ENCODE assay signal across 10 cellular contexts in the genomic region with DNA sequence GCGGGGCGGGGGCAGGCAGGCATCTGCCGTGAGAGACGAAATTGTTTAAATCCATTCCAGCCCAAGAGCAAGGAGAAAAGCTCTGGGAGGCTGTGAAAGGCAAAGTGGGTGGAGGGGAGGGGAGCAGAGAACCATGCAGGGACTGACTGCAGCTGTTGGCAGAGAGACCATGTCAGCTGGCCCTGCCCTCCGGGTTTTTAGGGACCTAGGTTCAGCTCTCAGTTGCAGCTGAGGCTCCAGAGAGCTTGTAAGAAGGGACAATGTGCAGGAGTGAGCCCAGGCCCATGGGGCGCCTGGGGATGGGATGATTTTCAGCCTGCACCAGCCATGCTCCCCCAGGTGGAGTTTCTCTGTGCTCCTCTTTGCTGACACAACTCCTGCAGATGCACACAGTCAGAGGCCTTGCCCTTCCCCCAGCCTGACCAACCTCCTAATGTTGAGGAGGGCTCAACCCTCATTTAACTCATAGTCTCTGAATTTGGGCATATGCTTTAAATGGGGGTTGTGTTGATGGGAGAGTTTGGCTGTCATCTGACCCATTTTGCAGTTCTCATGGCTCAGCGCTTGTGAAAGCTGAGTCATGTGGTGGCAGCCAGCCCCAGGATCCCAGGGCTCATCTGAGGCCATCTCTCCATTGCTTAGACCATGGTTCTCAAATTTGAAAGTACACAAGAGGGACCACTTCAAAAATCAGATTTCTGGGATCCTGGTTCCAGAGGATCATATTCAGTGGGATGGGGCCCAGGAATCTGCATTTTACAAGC.
DNase-seq lines count a peak whose midpoint lies in the region; ATAC-seq and TF ChIP-seq lines count a peak whose summit lies in the region.
"Had no signal": no experiment of that assay in that cellular context is flagged by ENCODE, and none has a peak within 500 bp of the region (broad histone marks: within the 10 kb centered on the region; RNA-seq: fewer than 3 reads in every experiment).

No MANE protein-coding gene starts in this region.

- no peaks in the 10 kb centered on the region for H3K9me2 ChIP-seq in PC-3 (replicated peaks; ENCODE audit: low read length)

- no peak overlapping the region for H3K4ac ChIP-seq in trophoblast cell (ENCODE audit: low read depth, low read length)

- H3K23ac ChIP-seq in trophoblast cell (ENCODE audit: low read length) = no peak overlapping the region

- H3K79me2 ChIP-seq in PC-3 (ENCODE audit: low read length) = no peaks in the 10 kb centered on the region
- no peaks in the 10 kb centered on the region for H3K79me2 ChIP-seq in trophoblast cell (ENCODE audit: control insufficient read depth, insufficient read depth, low read length, poor library complexity)

- H3K27me3 ChIP-seq in PC-3 (ENCODE audit: low read length) (no peaks in the 10 kb centered on the region), trophoblast cell (ENCODE audit: insufficient read depth, low read length) (no peaks in the 10 kb centered on the region)

- TF ChIP-seq CTCF in PC-3 (conservative IDR thresholded peaks at IDR 0.05; ENCODE audit: low read depth, low read length) = no peak
- TF ChIP-seq CTCF in foreskin fibroblast (IDR thresholded peaks at IDR 0.05; ENCODE audit: low read depth, low read length) = no peak

- H3K9me3 ChIP-seq in PC-3 (ENCODE audit: low read length) = no peaks in the 10 kb centered on the region
- no peaks in the 10 kb centered on the region for H3K9me3 ChIP-seq in trophoblast cell (ENCODE audit: insufficient read depth, low read depth, low read length)

- no peak overlapping the region for H4K91ac ChIP-seq in trophoblast cell (ENCODE audit: low read depth, low read length)

- POLR2A ChIA-PET in PC-3 (lab: Charles Lee; ENCODE audit: unreplicated experiment) = no interaction called here

- DNase-seq in ELF-1 (ENCODE audit: low read depth, low spot score) (peak; percentile 65), PC-3 (peak; percentile 9), foreskin fibroblast (peak; percentile 28 to 77), sciatic nerve (ENCODE audit: low spot score) (no peak), NCI-H128 (lab: John Stamatoyannopoulos, UW; ENCODE audit: unreplicated experiment) (no peak), HUDEP-2 (lab: John Stamatoyannopoulos, UW; ENCODE audit: unreplicated experiment in 76 of 76) (no peak), trophoblast cell (no peak), SK-N-DZ (ENCODE audit: low spot score) (no peak)
- DNase-seq: cerebellar nuclear complex, COR-L47 had no signal

- no peaks in the 10 kb centered on the region for H4K20me1 ChIP-seq in PC-3 (ENCODE audit: low read length)

- CTCF ChIA-PET in PC-3 (lab: Charles Lee) = no interaction called here

- ATAC-seq in PC-3 = no peak
- ATAC-seq in sciatic nerve = peak; percentile 43

- no peak overlapping the region for H4K12ac ChIP-seq in trophoblast cell (ENCODE audit: low read depth, low read length)

- H3K4me2 ChIP-seq in PC-3 (ENCODE audit: low read length) = no peak overlapping the region
- no peak overlapping the region for H3K4me2 ChIP-seq in trophoblast cell (ENCODE audit: low read length)

- H3K36me3 ChIP-seq in PC-3 (ENCODE audit: low read depth, low read length) = no peaks in the 10 kb centered on the region
- H3K36me3 ChIP-seq in trophoblast cell (ENCODE audit: control insufficient read depth in 1 of 2, insufficient read depth in 2 of 2, low read length in 2 of 2) = no peaks in the 10 kb centered on the region

- no peak overlapping the region for H2AK5ac ChIP-seq in trophoblast cell (ENCODE audit: low read length)

- H3K18ac ChIP-seq in trophoblast cell (ENCODE audit: low read length) = no peak overlapping the region

- H2BK12ac ChIP-seq in trophoblast cell (ENCODE audit: low read length) = no peak overlapping the region

- no peak overlapping the region for H4K8ac ChIP-seq in trophoblast cell (ENCODE audit: low read depth, low read length)

- H2BK120ac ChIP-seq in trophoblast cell (ENCODE audit: insufficient read depth, low read length, poor library complexity) = no peak overlapping the region

- no peak overlapping the region for H2BK5ac ChIP-seq in trophoblast cell (ENCODE audit: low read depth, low read length, poor library complexity)

- no peak overlapping the region for H3K4me3 ChIP-seq in PC-3 (ENCODE audit: low read length)
- H3K4me3 ChIP-seq in foreskin fibroblast (ENCODE audit: low read depth in 1 of 2, low read length in 2 of 2) = no peak overlapping the region
- no peak overlapping the region for H3K4me3 ChIP-seq in trophoblast cell (ENCODE audit: low read depth, low read length)

- H3K9ac ChIP-seq in PC-3 (ENCODE audit: low read length) (no peak overlapping the region), trophoblast cell (ENCODE audit: low read length) (no peak overlapping the region)

- no peak overlapping the region for H3K27ac ChIP-seq in PC-3 (ENCODE audit: low read length)
- H3K27ac ChIP-seq in trophoblast cell (ENCODE audit: low read depth, low read length) = no peak overlapping the region

- H3F3A ChIP-seq in PC-3 (ENCODE audit: low read length, unreplicated experiment) = no peaks in the 10 kb centered on the region

- intact Hi-C loops in PC-3 (cut with micrococcal nuclease) = no loop called here
- intact Hi-C loops in sciatic nerve (cut with DNase I) = no loop called here

- H2AFZ ChIP-seq in PC-3 (ENCODE audit: low read length) (no peak overlapping the region), trophoblast cell (ENCODE audit: insufficient read depth, low read length, poor library complexity) (no peak overlapping the region)

- no CpG with 5 or more reads among the region's 7 CpGs for WGBS in trophoblast cell (ENCODE audit: extremely low coverage, insufficient coverage, insufficient read length)

- no peaks in the 10 kb centered on the region for H3K79me1 ChIP-seq in trophoblast cell (ENCODE audit: low read length)

- H3K4me1 ChIP-seq in PC-3 (ENCODE audit: insufficient read depth, low read length) = no peaks in the 10 kb centered on the region
- H3K4me1 ChIP-seq in trophoblast cell (ENCODE audit: control insufficient read depth in 1 of 2, insufficient read depth in 2 of 2, low read length in 2 of 2) = no peaks in the 10 kb centered on the region

- H3K14ac ChIP-seq in trophoblast cell (ENCODE audit: low read length) = no peak overlapping the region

- no TSS peak for BruUV-seq in PC-3 (replicated peaks; lab: Mats Ljungman, UMichigan)

Comparison
In these comparisons a context has a peak if more than half of its experiments do, and no peak if none do; other contexts are left out.
1. DNase-seq: peak in ELF-1 (single experiment), PC-3 (single experiment) and foreskin fibroblast (2 of 2); none in sciatic nerve (single experiment), NCI-H128 (single experiment), HUDEP-2 (0 of 76), trophoblast cell (0 of 2) and SK-N-DZ (single experiment).